In the genomic region with DNA sequence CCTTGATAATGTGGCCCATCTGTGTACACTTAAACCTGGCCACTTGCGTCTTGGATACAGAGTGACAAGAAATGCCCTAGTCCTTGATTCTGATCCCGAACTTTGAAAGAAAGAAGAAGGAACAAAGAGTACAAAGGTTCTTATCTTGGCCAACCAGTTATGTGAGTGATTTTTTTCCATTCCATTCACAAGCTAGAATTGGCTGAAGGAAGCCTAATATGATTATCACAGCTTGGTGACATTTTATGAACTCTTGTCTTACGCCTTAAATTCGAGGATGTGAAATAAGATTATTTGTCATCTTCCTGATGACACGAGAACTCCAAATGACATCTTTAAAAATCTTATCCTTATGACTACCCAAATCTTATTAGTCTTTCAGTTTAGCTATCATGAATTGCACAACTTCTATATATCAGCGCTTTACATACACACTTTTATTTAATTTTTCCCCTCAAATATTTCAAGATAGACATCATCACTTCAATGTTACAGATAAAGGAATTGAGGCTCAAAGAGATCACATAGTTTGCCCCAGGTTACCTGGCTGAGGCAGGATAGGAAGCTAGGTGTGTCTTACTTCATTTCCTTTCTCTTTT, we compare ENCODE assay signal across 1 cellular context.
TF ChIP-seq lines count a peak whose summit lies in the region.

No MANE protein-coding gene starts in this region.

TF ChIP-seq in K562, 482 proteins besides CTCF, POLR2A, EP300 and RAD21 (continued from another document):
- TF ChIP-seq, protein P1, sequence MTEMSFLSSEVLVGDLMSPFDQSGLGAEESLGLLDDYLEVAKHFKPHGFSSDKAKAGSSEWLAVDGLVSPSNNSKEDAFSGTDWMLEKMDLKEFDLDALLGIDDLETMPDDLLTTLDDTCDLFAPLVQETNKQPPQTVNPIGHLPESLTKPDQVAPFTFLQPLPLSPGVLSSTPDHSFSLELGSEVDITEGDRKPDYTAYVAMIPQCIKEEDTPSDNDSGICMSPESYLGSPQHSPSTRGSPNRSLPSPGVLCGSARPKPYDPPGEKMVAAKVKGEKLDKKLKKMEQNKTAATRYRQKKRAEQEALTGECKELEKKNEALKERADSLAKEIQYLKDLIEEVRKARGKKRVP (CRISPR knock-in tag; IDR thresholded peaks at IDR 0.05): no peak
- TF ChIP-seq ZNF561 (CRISPR knock-in tag; conservative IDR thresholded peaks at IDR 0.05) (no peak), TCF3 (CRISPR knock-in tag; IDR thresholded peaks at IDR 0.05) (0 out of 2 replicates have a peak, but pooled peaks have one; percentile 42), CSDE1 (IDR thresholded peaks at IDR 0.05) (no peak), OTX1 (CRISPR knock-in tag; IDR thresholded peaks at IDR 0.05) (no peak), TAF1 (IDR thresholded peaks at IDR 0.05; ENCODE audit: control insufficient read depth, extremely low read depth, insufficient read depth, low read length, severe bottlenecking) (no peak), FOXJ3 (CRISPR knock-in tag; IDR thresholded peaks at IDR 0.05) (no peak)
- TF ChIP-seq, protein P2, sequence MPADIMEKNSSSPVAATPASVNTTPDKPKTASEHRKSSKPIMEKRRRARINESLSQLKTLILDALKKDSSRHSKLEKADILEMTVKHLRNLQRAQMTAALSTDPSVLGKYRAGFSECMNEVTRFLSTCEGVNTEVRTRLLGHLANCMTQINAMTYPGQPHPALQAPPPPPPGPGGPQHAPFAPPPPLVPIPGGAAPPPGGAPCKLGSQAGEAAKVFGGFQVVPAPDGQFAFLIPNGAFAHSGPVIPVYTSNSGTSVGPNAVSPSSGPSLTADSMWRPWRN (IDR thresholded peaks at IDR 0.05; ENCODE audit: low read depth): no peak; the same call in 1 of the 2 replicates
TF ChIP-seq in K562: peak in this region for 25.
